In the genomic region with DNA sequence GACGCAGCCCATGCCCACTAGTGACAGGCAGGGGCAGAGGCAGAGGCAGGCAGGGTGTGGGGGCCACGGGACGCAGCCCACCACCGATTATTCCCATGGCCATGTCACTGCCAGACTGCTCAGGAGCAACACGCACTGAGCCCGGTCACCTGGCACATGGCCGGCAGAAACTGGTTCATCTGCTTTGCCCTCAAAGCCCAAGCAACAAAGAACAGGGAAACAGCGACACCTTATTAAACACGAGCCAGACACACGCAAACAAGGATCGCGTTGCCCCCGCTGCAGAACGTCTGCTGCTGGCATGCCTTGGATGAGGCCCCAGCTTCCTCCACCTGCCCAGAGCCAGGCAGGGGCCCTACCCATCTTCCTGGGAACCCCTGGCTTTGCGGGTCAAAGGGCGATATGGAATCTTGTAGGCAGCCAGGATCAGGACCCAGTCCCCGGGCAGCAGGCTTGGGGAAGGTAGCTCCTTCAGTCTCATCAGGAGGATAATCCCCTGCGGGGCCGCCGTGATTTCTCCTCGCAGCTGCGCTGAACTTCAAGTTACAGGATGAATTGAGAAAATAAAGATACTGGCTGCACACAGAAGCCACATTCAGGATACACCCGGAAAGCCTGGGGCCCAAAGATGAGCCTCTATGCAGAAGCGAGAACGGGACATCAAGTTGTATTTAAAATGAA, we compare ENCODE assay signal across 10 cellular contexts. TPM values are rescaled to one million over a fixed set of nuclear protein-coding genes. Genes with fewer than 3 reads are reported as not detected.
A peak's percentile ranks its signal among the peaks of the same experiment; 100 is the strongest.
DNase-seq lines count a peak whose midpoint lies in the region; ATAC-seq and TF ChIP-seq lines count a peak whose summit lies in the region.
"Had no signal": no experiment of that assay in that cellular context is flagged by ENCODE, and none has a peak within 500 bp of the region (broad histone marks: within the 10 kb centered on the region; RNA-seq: fewer than 3 reads in every experiment).

No MANE protein-coding gene starts in this region.

- H3K36me3 ChIP-seq in neuronal stem cell (replicated peaks in 1 of 2; ENCODE audit: control insufficient read depth in 2 of 2, insufficient read depth in 2 of 2, low read length in 2 of 2) (peaks cover 0 to 65% of the 10 kb centered on the region in 2 donors), adrenal gland (replicated peaks in 1 of 2) (no peaks in the 10 kb centered on the region)

- H3K27me3 ChIP-seq in neuronal stem cell (ENCODE audit: control insufficient read depth in 3 of 3, insufficient read depth in 3 of 3, low read depth in 1 of 3, low read length in 3 of 3) (no peaks in the 10 kb centered on the region), adrenal gland (no peaks in the 10 kb centered on the region)

- H3K27ac ChIP-seq in neuronal stem cell (replicated peaks; ENCODE audit: low read length) (no peak overlapping the region), adrenal gland (peak overlapping the region in 2 of 5 donors; percentile 8 to 77)

- H2BK12ac ChIP-seq in neuronal stem cell (ENCODE audit: low read length) = no peak overlapping the region

- H3K9me3 ChIP-seq in neuronal stem cell (replicated peaks in 1 of 2; ENCODE audit: control insufficient read depth in 2 of 2, insufficient read depth in 1 of 2, low read depth in 1 of 2, low read length in 2 of 2) = peaks cover 0 to 19% of the 10 kb centered on the region in 2 donors
- no peaks in the 10 kb centered on the region for H3K9me3 ChIP-seq in adrenal gland (replicated peaks in 1 of 3)

- H4K8ac ChIP-seq in neuronal stem cell (ENCODE audit: low read depth, low read length) = no peak overlapping the region

- H3K4me2 ChIP-seq in neuronal stem cell (ENCODE audit: insufficient read depth, low read length, poor library complexity, severe bottlenecking) = no peak overlapping the region

- H3K4ac ChIP-seq in neuronal stem cell (ENCODE audit: low read length) = no peak overlapping the region

- no peak overlapping the region for H3K9ac ChIP-seq in neuronal stem cell (ENCODE audit: low read depth, low read length, poor library complexity)

- DNase-seq in DMS153 (lab: John Stamatoyannopoulos, UW) (peak; percentile 89), NCI-H2227 (lab: John Stamatoyannopoulos, UW; ENCODE audit: unreplicated experiment) (peak; percentile 35), cerebellar cortex (ENCODE audit: low spot score) (peak; percentile 93), neuronal stem cell (ENCODE audit: low spot score) (no peak), head of caudate nucleus (no peak), adrenal gland (no peak)
- DNase-seq in activated naive CD4-positive, alpha-beta T cell (lab: John Stamatoyannopoulos, UW) = no peak
- DNase-seq: activated T-cell treated with anti-CD3 and anti-CD28 coated beads, Interleukin-2, amount 50 U/mL, for 48 hours had no signal

- no peak for TF ChIP-seq CTCF in adrenal gland (IDR thresholded peaks at IDR 0.05)

- H3K18ac ChIP-seq in neuronal stem cell (ENCODE audit: low read length) = no peak overlapping the region

- no CpG with 5 or more reads among the region's 25 CpGs for WGBS in neuronal stem cell (ENCODE audit: extremely low coverage in 2 of 2, insufficient read length in 2 of 2, insufficient replicate concordance in 1 of 2), 2 donors
- WGBS in adrenal gland, 4 donors = 90 to 96% (median 93%) methylated on average over 21 to 25 of the region's 25 CpGs

- peak overlapping the region; percentile 42 for H2BK5ac ChIP-seq in neuronal stem cell (ENCODE audit: low read length)

- H3K79me1 ChIP-seq in neuronal stem cell (ENCODE audit: low read depth, low read length) = peaks cover 7% of the 10 kb centered on the region

- no peak overlapping the region for H2BK15ac ChIP-seq in neuronal stem cell (ENCODE audit: low read length)

- intact Hi-C loops in head of caudate nucleus (cut with DNase I) (no loop called here), adrenal gland (cut with DNase I) (no loop called here)

- peak overlapping the region; percentile 67 for H2AK5ac ChIP-seq in neuronal stem cell (ENCODE audit: low read depth, low read length)

- H3K4me3 ChIP-seq in neuronal stem cell (ENCODE audit: low read length in 2 of 2) = no peak overlapping the region
- no peak overlapping the region for H3K4me3 ChIP-seq in adrenal gland

- peaks cover 3 to 21% of the 10 kb centered on the region in 2 donors for H3K4me1 ChIP-seq in neuronal stem cell (ENCODE audit: control insufficient read depth in 2 of 2, insufficient read depth in 1 of 2, low read depth in 1 of 2, low read length in 2 of 2)
- H3K4me1 ChIP-seq in adrenal gland (replicated peaks in 1 of 2) = peaks cover 0 to 52% of the 10 kb centered on the region in 2 donors

- H4K91ac ChIP-seq in neuronal stem cell (ENCODE audit: low read depth, low read length, poor library complexity) = no peak overlapping the region

- no peak overlapping the region for H3K14ac ChIP-seq in neuronal stem cell (ENCODE audit: low read length)

- H3K23ac ChIP-seq in neuronal stem cell (ENCODE audit: low read depth, low read length, poor library complexity) = peak overlapping the region; percentile 53

- TF ChIP-seq POLR2A in adrenal gland (IDR thresholded peaks at IDR 0.05) = no peak

- no peak for ATAC-seq in GM21723 (IDR thresholded peaks at IDR 0.05; ENCODE audit: unreplicated experiment)
- ATAC-seq: stimulated activated memory B cell treated with anti-CD40 and anti-IgM and Interleukin-4, amounts not matched to agents 10 μg/mL and 1 μg/mL and 100 μg/mL, for 72 hours had no signal

- no peak overlapping the region for H2AFZ ChIP-seq in neuronal stem cell (ENCODE audit: low read length)

- H2BK120ac ChIP-seq in neuronal stem cell (ENCODE audit: low read depth, low read length) = no peak overlapping the region

RNA-seq across cellular contexts. Expression of a gene that starts 4.8 kb away (rescaled TPM):
- polyA plus RNA-seq in neuronal stem cell (2013, experiment 1 of 2) = 23.3 TPM
- polyA plus RNA-seq in neuronal stem cell (2013, experiment 2 of 2) = 22.9 TPM
- 10 to 100 TPM; 22.5 to 62.5 (median 40.7) TPM for total RNA-seq in adrenal gland
- 10 to 100 TPM in 1 of 3 donors, 1 to 10 TPM in 2; 4.2 to 12.9 (median 6.0) TPM for polyA plus RNA-seq in adrenal gland

RNA-seq across cellular contexts. Expression of a gene that starts 5.6 kb away (rescaled TPM):
- 5.8 TPM for polyA plus RNA-seq in neuronal stem cell (2013, experiment 1 of 2)
- 6.3 TPM for polyA plus RNA-seq in neuronal stem cell (2013, experiment 2 of 2)
- 10 to 100 TPM in 3 of 8 donors, 1 to 10 TPM in 5; 3.0 to 15.7 (median 7.6) TPM for total RNA-seq in adrenal gland
- polyA plus RNA-seq in adrenal gland = 10 to 100 TPM in 1 of 3 donors, 1 to 10 TPM in 2; 2.1 to 11.6 (median 3.7) TPM

Comparison
In these comparisons a context has a peak if more than half of its experiments do, and no peak if none do; other contexts are left out.
1. DNase-seq: peak in DMS153 (single experiment), NCI-H2227 (single experiment) and cerebellar cortex (single experiment); none in neuronal stem cell (single experiment), activated naive CD4-positive, alpha-beta T cell (0 of 4), head of caudate nucleus (0 of 42) and adrenal gland (0 of 7).